In genomic region chr2:191349990-191350389, GRCh38 we compare ENCODE assay signal across 17 cellular contexts.
A peak's percentile ranks its signal among the peaks of the same experiment; 100 is the strongest.
DNase-seq lines count a peak whose midpoint lies in the region; ATAC-seq, FAIRE-seq and TF ChIP-seq lines count a peak whose summit lies in the region.
"Had no signal": no experiment of that assay in that cellular context is flagged by ENCODE, and none has a peak within 500 bp of the region (broad histone marks: within the 10 kb centered on the region; RNA-seq: fewer than 3 reads in every experiment).

No MANE protein-coding gene starts in this region.

- DNase-seq in RWPE2 (ENCODE audit: low spot score) (no peak), endothelial cell of umbilical vein (ENCODE audit: low read depth, low spot score) (no peak), osteoblast (ENCODE audit: insufficient read length, low spot score, missing footprints) (no peak), sigmoid colon (no peak), glutamatergic neuron (no peak), medulla oblongata (ENCODE audit: extremely low spot score) (no peak), NOMO-1 treated with DMSO at 0.1 percent for 48 hours (lab: John Stamatoyannopoulos, UW; ENCODE audit: unreplicated experiment) (no peak)
- DNase-seq: ACHN, DMS 273 treated with DMSO at 0.1 percent for 48 hours, H9, NCI-H1092, NCI-H226, NCI-H526, Peyer's patch, SHP77 treated with DMSO at 0.1 percent for 48 hours had no signal

- FAIRE-seq in endothelial cell of umbilical vein (lab: Jason Lieb, UNC), result peak; percentile 24

- H3K36me3 ChIP-seq in RWPE2 (ENCODE audit: low read depth) (peaks cover 92% of the 10 kb centered on the region), endothelial cell of umbilical vein (ENCODE audit: control insufficient read depth in 2 of 2, extremely low read depth in 1 of 2, insufficient read depth in 2 of 2, low read length in 2 of 2) (no peaks in the 10 kb centered on the region), osteoblast (ENCODE audit: insufficient read depth, low read length) (peaks cover 37% of the 10 kb centered on the region), sigmoid colon (no peaks in the 10 kb centered on the region)
- H3K36me3 ChIP-seq: Peyer's patch had no signal

- dilution Hi-C loops in endothelial cell of umbilical vein (cut with MboI; ENCODE audit: extremely low pct_ligation_motif_present, low sequenced_read_pairs), result no loop called here

- H3K36me3 Mint-ChIP-seq in glutamatergic neuron (ENCODE audit: unreplicated experiment), result peaks cover 12% of the 10 kb centered on the region
- H3K36me3 Mint-ChIP-seq: IgD-negative memory B cell had no signal

- CTCF ChIA-PET in endothelial cell of umbilical vein (lab: Charles Lee), result no interaction called here

- H3K9me3 ChIP-seq in RWPE2 (ENCODE audit: severe bottlenecking), result no peaks in the 10 kb centered on the region
- no peaks in the 10 kb centered on the region for H3K9me3 ChIP-seq in endothelial cell of umbilical vein (replicated peaks; ENCODE audit: control insufficient read depth, insufficient read depth, low read length)
- no peaks in the 10 kb centered on the region for H3K9me3 ChIP-seq in osteoblast (ENCODE audit: low read depth, low read length)
- no peaks in the 10 kb centered on the region for H3K9me3 ChIP-seq in sigmoid colon
- H3K9me3 ChIP-seq: Peyer's patch had no signal

- H3K4me3 ChIP-seq in RWPE2 (ENCODE audit: severe bottlenecking), result no peak overlapping the region
- H3K4me3 ChIP-seq in endothelial cell of umbilical vein (replicated peaks in 1 of 3; ENCODE audit: insufficient read depth in 1 of 3, low read depth in 1 of 3, low read length in 3 of 3), result no peak overlapping the region
- no peak overlapping the region for H3K4me3 ChIP-seq in osteoblast (ENCODE audit: insufficient read depth, low read length)
- H3K4me3 ChIP-seq in sigmoid colon, result no peak overlapping the region
- H3K4me3 ChIP-seq: Peyer's patch had no signal

- H3K9me1 ChIP-seq in endothelial cell of umbilical vein (replicated peaks; ENCODE audit: control insufficient read depth, extremely low read depth, insufficient read depth, low read length), result no peaks in the 10 kb centered on the region

- POLR2A ChIA-PET in endothelial cell of umbilical vein (lab: Charles Lee), result no interaction called here

- H3K4me2 ChIP-seq in endothelial cell of umbilical vein (ENCODE audit: insufficient read depth, low read length) (no peak overlapping the region), osteoblast (ENCODE audit: insufficient read depth, low read length) (no peak overlapping the region)

- TF ChIP-seq POLR2A in endothelial cell of umbilical vein (IDR thresholded peaks at IDR 0.05; ENCODE audit: low read depth, low read length), result no peak
- TF ChIP-seq POLR2A in sigmoid colon (IDR thresholded peaks at IDR 0.05), result no peak

- no peak overlapping the region for H3K27ac Mint-ChIP-seq in glutamatergic neuron (ENCODE audit: unreplicated experiment)
- H3K27ac Mint-ChIP-seq: H9, IgD-negative memory B cell had no signal

- no peak for TF ChIP-seq EP300 in sigmoid colon (IDR thresholded peaks at IDR 0.05)

- BruUV-seq in endothelial cell of umbilical vein (replicated peaks; lab: Mats Ljungman, UMichigan), result no TSS peak

- 73 to 77% methylated on average over 2 of the region's 2 CpGs for WGBS in sigmoid colon, 2 donors

- intact Hi-C loops in endothelial cell of umbilical vein (cut with micrococcal nuclease) (no loop called here), sigmoid colon (cut with DNase I) (no loop called here)

- H3K27me3 ChIP-seq in RWPE2 (ENCODE audit: insufficient read depth, poor library complexity, severe bottlenecking), result no peaks in the 10 kb centered on the region
- H3K27me3 ChIP-seq in endothelial cell of umbilical vein (ENCODE audit: control insufficient read depth in 2 of 2, insufficient read depth in 2 of 2, low read length in 2 of 2), result no peaks in the 10 kb centered on the region
- H3K27me3 ChIP-seq in osteoblast (ENCODE audit: insufficient read depth, low read length), result no peaks in the 10 kb centered on the region
- no peaks in the 10 kb centered on the region for H3K27me3 ChIP-seq in sigmoid colon
- H3K27me3 ChIP-seq: Peyer's patch had no signal

- TF ChIP-seq CTCF in C4-2B (conservative IDR thresholded peaks at IDR 0.05), result peak; percentile 26
- peak; percentile 12 for TF ChIP-seq CTCF in RWPE2 (IDR thresholded peaks at IDR 0.05; ENCODE audit: poor library complexity, severe bottlenecking)
- no peak for TF ChIP-seq CTCF in endothelial cell of umbilical vein (IDR thresholded peaks at IDR 0.05; ENCODE audit: extremely low read depth in 1 of 2, insufficient read depth in 1 of 2, low read depth in 1 of 2, low read length in 2 of 2)
- TF ChIP-seq CTCF in osteoblast (IDR thresholded peaks at IDR 0.05; ENCODE audit: extremely low read depth, low read depth, low read length), result peak; percentile 21
- TF ChIP-seq CTCF in sigmoid colon (IDR thresholded peaks at IDR 0.05), result no peak
- no peak for TF ChIP-seq CTCF in glutamatergic neuron (IDR thresholded peaks at IDR 0.05; ENCODE audit: partially characterized antibody, unreplicated experiment)

- H2AFZ ChIP-seq in endothelial cell of umbilical vein (ENCODE audit: low read depth, low read length), result no peak overlapping the region
- no peak overlapping the region for H2AFZ ChIP-seq in osteoblast (ENCODE audit: low read length)

- H3K9ac ChIP-seq in endothelial cell of umbilical vein (replicated peaks; ENCODE audit: extremely low read depth, insufficient read depth, low read length), result no peak overlapping the region

- peaks cover 27% of the 10 kb centered on the region for H3K4me1 ChIP-seq in RWPE2 (ENCODE audit: insufficient read depth, poor library complexity, severe bottlenecking)
- H3K4me1 ChIP-seq in endothelial cell of umbilical vein (ENCODE audit: control insufficient read depth, extremely low read depth, insufficient read depth, low read length), result peaks cover 7% of the 10 kb centered on the region
- H3K4me1 ChIP-seq in osteoblast (ENCODE audit: insufficient read depth, low read length), result peaks cover 54% of the 10 kb centered on the region
- no peaks in the 10 kb centered on the region for H3K4me1 ChIP-seq in sigmoid colon
- H3K4me1 ChIP-seq: Peyer's patch had no signal

- H3K27ac ChIP-seq in C4-2B (no peak overlapping the region), RWPE2 (ENCODE audit: poor library complexity, severe bottlenecking) (no peak overlapping the region), endothelial cell of umbilical vein (ENCODE audit: insufficient read depth, low read depth, low read length) (no peak overlapping the region), osteoblast (ENCODE audit: low read depth, low read length) (no peak overlapping the region), sigmoid colon (no peak overlapping the region)
- H3K27ac ChIP-seq: Peyer's patch had no signal

- ATAC-seq in RWPE2 (ENCODE audit: low read depth), result no peak

- H4K20me1 ChIP-seq in endothelial cell of umbilical vein (replicated peaks; ENCODE audit: control insufficient read depth, extremely low read depth, insufficient read depth, low read length) (no peaks in the 10 kb centered on the region), osteoblast (ENCODE audit: insufficient read depth, low read length) (no peaks in the 10 kb centered on the region)

- peaks cover 1% of the 10 kb centered on the region for H3K9me3 Mint-ChIP-seq in glutamatergic neuron (ENCODE audit: unreplicated experiment)
- H3K9me3 Mint-ChIP-seq: IgD-negative memory B cell had no signal

- H3K4me3 Mint-ChIP-seq in glutamatergic neuron (ENCODE audit: unreplicated experiment), result no peak overlapping the region
- H3K4me3 Mint-ChIP-seq: H9, IgD-negative memory B cell had no signal

- H3K79me2 ChIP-seq in endothelial cell of umbilical vein (ENCODE audit: control insufficient read depth, insufficient read depth, low read length), result no peaks in the 10 kb centered on the region
- peaks cover 34% of the 10 kb centered on the region for H3K79me2 ChIP-seq in osteoblast (ENCODE audit: insufficient read depth, low read length)

- H3K4me1 Mint-ChIP-seq in glutamatergic neuron (ENCODE audit: low read depth, unreplicated experiment), result peaks cover 4% of the 10 kb centered on the region
- H3K4me1 Mint-ChIP-seq: H9, IgD-negative memory B cell had no signal

- peaks cover 2% of the 10 kb centered on the region for H3K27me3 Mint-ChIP-seq in glutamatergic neuron (ENCODE audit: unreplicated experiment)
- H3K27me3 Mint-ChIP-seq: IgD-negative memory B cell had no signal

TF ChIP-seq in endothelial cell of umbilical vein, 7 proteins besides CTCF, POLR2A, EP300 and RAD21:
- TF ChIP-seq EZH2 (IDR thresholded peaks at IDR 0.05; ENCODE audit: borderline replicate concordance, low read depth, low read length, severe bottlenecking) (no peak), POLR2AphosphoS5 (IDR thresholded peaks at IDR 0.05; ENCODE audit: insufficient read depth, low read depth, low read length) (no peak), FOS (IDR thresholded peaks at IDR 0.05; ENCODE audit: borderline replicate concordance, insufficient read depth, low read length) (no peak), JUN (IDR thresholded peaks at IDR 0.05; ENCODE audit: borderline replicate concordance, insufficient read depth, insufficient read length, low read depth) (no peak), GATA2 (IDR thresholded peaks at IDR 0.05; ENCODE audit: insufficient read depth, insufficient read length, low read depth, low read length) (no peak), MYC (IDR thresholded peaks at IDR 0.05; ENCODE audit: low read depth, low read length) (no peak)
- TF ChIP-seq, protein P1, sequence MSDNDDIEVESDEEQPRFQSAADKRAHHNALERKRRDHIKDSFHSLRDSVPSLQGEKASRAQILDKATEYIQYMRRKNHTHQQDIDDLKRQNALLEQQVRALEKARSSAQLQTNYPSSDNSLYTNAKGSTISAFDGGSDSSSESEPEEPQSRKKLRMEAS (IDR thresholded peaks at IDR 0.05; ENCODE audit: insufficient read depth, insufficient read length), result no peak

Comparison
In these comparisons a context has a peak if more than half of its experiments do, and no peak if none do; other contexts are left out.
1. CTCF ChIP-seq: peak in C4-2B (single experiment), RWPE2 (single experiment) and osteoblast (single experiment); none in endothelial cell of umbilical vein (0 of 2), sigmoid colon (0 of 4) and glutamatergic neuron (single experiment).